ENCODE assay signal across 1 cellular context in the genomic region with DNA sequence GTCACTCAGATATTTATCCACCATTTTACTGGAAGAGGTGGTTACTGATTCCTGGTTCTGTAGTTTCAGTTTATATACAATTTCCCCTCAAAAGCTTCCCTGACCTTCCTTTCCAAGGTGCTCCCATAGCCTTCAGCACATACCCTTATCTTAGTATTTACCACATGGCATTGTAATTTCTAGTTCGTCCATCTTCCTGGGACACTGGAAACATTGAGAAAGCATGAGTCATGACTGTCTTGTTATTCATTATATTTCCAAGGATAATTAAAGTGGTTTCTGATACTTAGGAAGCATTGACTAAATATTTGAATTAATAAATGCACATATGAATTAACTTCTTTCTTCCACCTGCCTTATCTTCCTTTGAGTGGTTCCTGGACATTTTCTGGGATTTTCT.
TF ChIP-seq lines count a peak whose summit lies in the region.

No MANE protein-coding gene starts in this region.

TF ChIP-seq in IMR-90, 13 proteins besides CTCF, POLR2A, EP300 and RAD21:
- TF ChIP-seq SMC3 (IDR thresholded peaks at IDR 0.05; ENCODE audit: low read depth, low read length) (no peak), BHLHE40 (IDR thresholded peaks at IDR 0.05; ENCODE audit: low read depth, low read length) (no peak), RCOR1 (IDR thresholded peaks at IDR 0.05; ENCODE audit: insufficient replicate concordance, low read length) (no peak), MXI1 (IDR thresholded peaks at IDR 0.05; ENCODE audit: borderline replicate concordance, low read depth, low read length) (no peak), RFX5 (IDR thresholded peaks at IDR 0.05; ENCODE audit: low read depth, low read length) (no peak), FOS (IDR thresholded peaks at IDR 0.05; ENCODE audit: low read depth, low read length) (peak; percentile 67; the same call in 1 of the 2 replicates), MAZ (IDR thresholded peaks at IDR 0.05; ENCODE audit: borderline replicate concordance, low read depth, low read length) (no peak)
